In genomic region chr2:67515021-67515420, GRCh38 we compare ENCODE assay signal across 14 cellular contexts.
A peak's percentile ranks its signal among the peaks of the same experiment; 100 is the strongest.
DNase-seq lines count a peak whose midpoint lies in the region; ATAC-seq and TF ChIP-seq lines count a peak whose summit lies in the region.
"Had no signal": no experiment of that assay in that cellular context is flagged by ENCODE, and none has a peak within 500 bp of the region (broad histone marks: within the 10 kb centered on the region; RNA-seq: fewer than 3 reads in every experiment).

No MANE protein-coding gene starts in this region.

- WGBS in stomach, 5 donors: 74 to 87% (median 79%) methylated on average over 6 of the region's 6 CpGs

- peaks cover 5% of the 10 kb centered on the region for H3K9me3 Mint-ChIP-seq in nephron

- H3K36me3 ChIP-seq in ACC112 (ENCODE audit: insufficient read depth, low read length) (no peaks in the 10 kb centered on the region), Karpas-422 (ENCODE audit: insufficient read depth, low read length) (no peaks in the 10 kb centered on the region; the same call in 1 of the 2 replicates), lower lobe of right lung (no peaks in the 10 kb centered on the region), stomach (no peaks in the 10 kb centered on the region)

- H3K27ac ChIP-seq in ACC112 (ENCODE audit: low read depth, low read length) (peak overlapping the region; percentile 66), Karpas-422 (ENCODE audit: low read length) (no peak overlapping the region), lower lobe of right lung (no peak overlapping the region), stomach (no peak overlapping the region)
- H3K27ac ChIP-seq: PC-9 had no signal

- no peak for ATAC-seq in lower lobe of right lung

- TF ChIP-seq EP300 in stomach (IDR thresholded peaks at IDR 0.05): no peak

- H3K4me1 ChIP-seq in ACC112 (ENCODE audit: control insufficient read depth, insufficient read depth, low read length, unreplicated experiment) (peaks cover 12% of the 10 kb centered on the region), Karpas-422 (ENCODE audit: low read length) (peaks cover 25% of the 10 kb centered on the region), lower lobe of right lung (no peaks in the 10 kb centered on the region), stomach (peaks cover 0 to 6% (median 2%) of the 10 kb centered on the region in 4 donors)
- H3K4me1 ChIP-seq: Caco-2 had no signal

- peak overlapping the region; percentile 77 to 89 (median 85) for H3K27ac Mint-ChIP-seq in nephron

- H3K9ac ChIP-seq in Karpas-422 (ENCODE audit: low read length): no peak overlapping the region

- H3K4me3 Mint-ChIP-seq in nephron: no peak overlapping the region

- no peak overlapping the region for H3K4me2 ChIP-seq in Karpas-422 (ENCODE audit: low read depth, low read length, poor library complexity, severe bottlenecking)
- H3K4me2 ChIP-seq: PC-9 had no signal

- no peaks in the 10 kb centered on the region for H3K9me2 ChIP-seq in Karpas-422 (replicated peaks; ENCODE audit: insufficient read depth, low read length)

- H2AFZ ChIP-seq in ACC112 (ENCODE audit: low read length, unreplicated experiment): peak overlapping the region; percentile 26
- H2AFZ ChIP-seq in Karpas-422 (ENCODE audit: low read length): peak overlapping the region; percentile 45; the same call in 1 of the 2 replicates
- H2AFZ ChIP-seq: PC-9 had no signal

- no peaks in the 10 kb centered on the region; the same call in 1 of the 2 replicates for H3K9me3 ChIP-seq in Karpas-422 (ENCODE audit: low read length)
- H3K9me3 ChIP-seq in lower lobe of right lung: no peaks in the 10 kb centered on the region
- H3K9me3 ChIP-seq in stomach: no peaks in the 10 kb centered on the region
- H3K9me3 ChIP-seq: Caco-2 had no signal

- no peaks in the 10 kb centered on the region for H3K79me2 ChIP-seq in ACC112 (ENCODE audit: control insufficient read depth, insufficient read depth, low read length, unreplicated experiment)
- no peaks in the 10 kb centered on the region for H3K79me2 ChIP-seq in Karpas-422 (ENCODE audit: low read length)

- no peak for TF ChIP-seq POLR2A in stomach (IDR thresholded peaks at IDR 0.05)

- no peak for TF ChIP-seq CTCF in epithelial cell of esophagus (IDR thresholded peaks at IDR 0.05; ENCODE audit: insufficient read depth, low read depth, low read length, missing control alignments)
- TF ChIP-seq CTCF in nephron (IDR thresholded peaks at IDR 0.05; ENCODE audit: unreplicated experiment in 3 of 3): no peak
- TF ChIP-seq CTCF in lower lobe of right lung (IDR thresholded peaks at IDR 0.05): no peak
- TF ChIP-seq CTCF in stomach (IDR thresholded peaks at IDR 0.05): no peak

- no peaks in the 10 kb centered on the region for H4K20me1 ChIP-seq in Karpas-422 (ENCODE audit: insufficient read depth, low read depth, low read length)

- H3K4me3 ChIP-seq in ACC112 (ENCODE audit: low read depth, low read length) (no peak overlapping the region), Karpas-422 (ENCODE audit: low read length) (no peak overlapping the region), epithelial cell of esophagus (ENCODE audit: low read length) (no peak overlapping the region), lower lobe of right lung (no peak overlapping the region), stomach (no peak overlapping the region)
- H3K4me3 ChIP-seq: PC-9 had no signal

- H3K36me3 Mint-ChIP-seq in nephron (ENCODE audit: low read depth): peaks cover 5% of the 10 kb centered on the region

- DNase-seq in Karpas-422 (no peak), epithelial cell of esophagus (ENCODE audit: low read depth) (peak; percentile 77), iPS-NIHi7 (ENCODE audit: extremely low spot score) (no peak), lower lobe of right lung (no peak), NCI-H2107 treated with DMSO at 0.1 percent for 48 hours (lab: John Stamatoyannopoulos, UW; ENCODE audit: unreplicated experiment) (no peak), stomach (no peak)
- DNase-seq: Caco-2, DMS53, MV-4-11, NCI-H226, PC-9, Right ventricle myocardium superior had no signal

- no peaks in the 10 kb centered on the region for H3K27me3 ChIP-seq in ACC112 (ENCODE audit: insufficient read depth, low read length)
- H3K27me3 ChIP-seq in Karpas-422 (ENCODE audit: low read length): peaks cover 3% of the 10 kb centered on the region; the same call in 1 of the 2 replicates
- no peaks in the 10 kb centered on the region for H3K27me3 ChIP-seq in lower lobe of right lung (ENCODE audit: low read depth)
- H3K27me3 ChIP-seq in stomach: no peaks in the 10 kb centered on the region

- intact Hi-C loops in lower lobe of right lung (cut with DNase I): no loop called here
- intact Hi-C loops in stomach (cut with DNase I; ENCODE audit: low total_unique reads): no loop called here

- H3K27me3 Mint-ChIP-seq in nephron (ENCODE audit: low read depth): no peaks in the 10 kb centered on the region

- peaks cover 44% of the 10 kb centered on the region for H3K4me1 Mint-ChIP-seq in nephron
